ENCODE assay signal across 8 cellular contexts in the genomic region with DNA sequence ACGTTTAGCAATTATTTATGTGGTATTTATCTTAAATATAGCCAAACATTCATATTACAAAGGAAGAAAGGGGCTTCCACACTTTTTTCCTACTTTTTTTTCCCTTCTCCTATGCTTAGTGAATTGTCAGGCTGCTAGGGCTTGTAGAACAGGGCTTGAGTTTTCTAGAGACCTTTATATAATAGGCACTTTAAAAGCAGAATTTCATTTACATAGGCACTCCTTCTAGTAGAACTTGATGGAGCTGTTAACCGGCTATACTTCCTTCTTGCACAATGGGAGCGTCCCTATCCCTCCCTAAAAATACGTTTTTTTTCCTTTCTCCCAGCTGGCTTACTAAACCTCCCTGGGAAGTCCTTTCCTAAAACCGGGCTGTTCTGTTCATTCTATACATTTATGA. TPM values are rescaled to one million over a fixed set of nuclear protein-coding genes. Genes with fewer than 3 reads are reported as not detected.
A peak's percentile ranks its signal among the peaks of the same experiment; 100 is the strongest.
DNase-seq lines count a peak whose midpoint lies in the region; ATAC-seq, FAIRE-seq and TF ChIP-seq lines count a peak whose summit lies in the region.

No MANE protein-coding gene starts in this region.

- H2AFZ ChIP-seq in astrocyte (ENCODE audit: low read depth, low read length): no peak overlapping the region

- ATAC-seq in Right ventricle myocardium superior (ENCODE audit: poor library complexity): no peak
- ATAC-seq in lower lobe of right lung: peak; percentile 37 to 59
- no peak for ATAC-seq in HG03354 (IDR thresholded peaks at IDR 0.05; ENCODE audit: poor library complexity, severe bottlenecking, unreplicated experiment)

- DNase-seq in right atrium auricular region (ENCODE audit: low spot score) (no peak), Right ventricle myocardium superior (no peak), astrocyte (ENCODE audit: low read depth) (no peak), lower lobe of right lung (no peak), NCI-H146 (lab: John Stamatoyannopoulos, UW) (no peak), epidermal melanocyte (ENCODE audit: insufficient read length, low spot score) (no peak)

- peak overlapping the region; percentile 23 for H3K27ac Mint-ChIP-seq in astrocyte (ENCODE audit: unreplicated experiment)

- H3K36me3 Mint-ChIP-seq in astrocyte (ENCODE audit: low read depth, unreplicated experiment): peaks cover 4% of the 10 kb centered on the region

- H3K4me3 ChIP-seq in right atrium auricular region: peak overlapping the region; percentile 51 to 84
- peak overlapping the region; percentile 82 for H3K4me3 ChIP-seq in astrocyte (ENCODE audit: insufficient read depth, low read depth, low read length)
- peak overlapping the region; percentile 68 for H3K4me3 ChIP-seq in lower lobe of right lung
- peak overlapping the region; percentile 62 for H3K4me3 ChIP-seq in urinary bladder (ENCODE audit: low read depth, low read length)

- H3K27ac ChIP-seq in right atrium auricular region: peak overlapping the region; percentile 88 to 99
- H3K27ac ChIP-seq in astrocyte (ENCODE audit: low read depth, low read length): peak overlapping the region; percentile 98
- H3K27ac ChIP-seq in lower lobe of right lung: peak overlapping the region; percentile 97
- no peak overlapping the region for H3K27ac ChIP-seq in urinary bladder (ENCODE audit: low read depth)

- no peak for TF ChIP-seq CTCF in right atrium auricular region (IDR thresholded peaks at IDR 0.05)
- no peak for TF ChIP-seq CTCF in astrocyte (IDR thresholded peaks at IDR 0.05; ENCODE audit: insufficient read depth, low read depth, low read length)
- no peak for TF ChIP-seq CTCF in lower lobe of right lung (IDR thresholded peaks at IDR 0.05)

- no peak for FAIRE-seq in astrocyte (lab: Jason Lieb, UNC)

- peak overlapping the region; percentile 93 for H3K4me2 ChIP-seq in astrocyte (ENCODE audit: low read length)

- peaks cover 51% of the 10 kb centered on the region for H3K79me2 ChIP-seq in astrocyte (ENCODE audit: insufficient read depth, low read length)

- H3K27me3 ChIP-seq in right atrium auricular region: no peaks in the 10 kb centered on the region
- H3K27me3 ChIP-seq in astrocyte (ENCODE audit: insufficient read depth, low read length): no peaks in the 10 kb centered on the region
- no peaks in the 10 kb centered on the region for H3K27me3 ChIP-seq in lower lobe of right lung (ENCODE audit: low read depth)

- H3K9me3 ChIP-seq in right atrium auricular region (no peaks in the 10 kb centered on the region), astrocyte (ENCODE audit: insufficient read depth, low read depth, low read length) (no peaks in the 10 kb centered on the region), lower lobe of right lung (no peaks in the 10 kb centered on the region)

- H3K4me1 Mint-ChIP-seq in astrocyte (ENCODE audit: low read depth, unreplicated experiment): peaks cover 23% of the 10 kb centered on the region

- H3K27me3 Mint-ChIP-seq in astrocyte (ENCODE audit: low read depth, unreplicated experiment): no peaks in the 10 kb centered on the region

- peaks cover 0 to 49% of the 10 kb centered on the region in 2 donors for H3K4me1 ChIP-seq in right atrium auricular region
- peaks cover 17% of the 10 kb centered on the region for H3K4me1 ChIP-seq in astrocyte (ENCODE audit: insufficient read depth, low read length)
- peaks cover 60% of the 10 kb centered on the region for H3K4me1 ChIP-seq in lower lobe of right lung
- peaks cover 5% of the 10 kb centered on the region for H3K4me1 ChIP-seq in urinary bladder (ENCODE audit: insufficient read depth)

- H3K36me3 ChIP-seq in right atrium auricular region (peaks cover 22% of the 10 kb centered on the region), astrocyte (ENCODE audit: insufficient read depth, low read length) (peaks cover 15% of the 10 kb centered on the region), lower lobe of right lung (peaks cover 38% of the 10 kb centered on the region), urinary bladder (ENCODE audit: insufficient read depth) (no peaks in the 10 kb centered on the region)

- H3K4me3 Mint-ChIP-seq in astrocyte (ENCODE audit: unreplicated experiment): peak overlapping the region; percentile 93

- H3K9ac ChIP-seq in astrocyte (ENCODE audit: low read length): peak overlapping the region; percentile 99

- H3K9me3 Mint-ChIP-seq in astrocyte (ENCODE audit: unreplicated experiment): no peaks in the 10 kb centered on the region

- peaks cover 28% of the 10 kb centered on the region for H4K20me1 ChIP-seq in astrocyte (ENCODE audit: insufficient read depth, low read length)

- intact Hi-C loops in Right ventricle myocardium superior (cut with DNase I) (loop anchor here (5.0 kb wide), 2 partner anchors 84 to 914 kb away; no protein-coding TSS in a partner anchor), lower lobe of right lung (cut with DNase I) (no loop called here)

- 10% methylated on average over 5 of the region's 5 CpGs for WGBS in urinary bladder

RNA-seq across cellular contexts. Expression of gene TRIM13, which starts 1.1 kb away (rescaled TPM):
- total RNA-seq in right atrium auricular region (10 to 100 TPM; 15.8 to 16.0 TPM), Right ventricle myocardium superior (22.3 TPM), astrocyte (24.1 and 26.4 TPM in 2 replicates), lower lobe of right lung (31.1 TPM), urinary bladder (49.6 TPM)
- polyA plus RNA-seq in urinary bladder: 16.1 TPM

RNA-seq across cellular contexts. Expression of gene KCNRG, which starts 17.3 kb away (rescaled TPM):
- 1 to 10 TPM; 1.6 TPM for total RNA-seq in right atrium auricular region
- total RNA-seq in Right ventricle myocardium superior: 0.32 TPM
- total RNA-seq in astrocyte: 0.41 and 0.61 TPM in 2 replicates
- total RNA-seq in lower lobe of right lung: 2.7 TPM
- 3.5 TPM for total RNA-seq in urinary bladder
- polyA plus RNA-seq in urinary bladder: 0.68 TPM

Comparison
In these comparisons a context has a peak if more than half of its experiments do, and no peak if none do; other contexts are left out.
1. ATAC-seq: peak in lower lobe of right lung (2 of 2); none in Right ventricle myocardium superior (single experiment) and HG03354 (single experiment).
2. Peak in every context shown above with its lines, with median percentiles within 50 percentile points of each other: H3K4me3 ChIP-seq.